ENCODE assay signal across 1 cellular context in genomic region chr13:25114220-25114619, GRCh38.
TF ChIP-seq lines count a peak whose summit lies in the region.

No MANE protein-coding gene starts in this region.

TF ChIP-seq in H1, 55 proteins besides CTCF, POLR2A, EP300 and RAD21:
- TF ChIP-seq TEAD4 (IDR thresholded peaks at IDR 0.05; ENCODE audit: low read depth, low read length) (no peak), SAP30 (IDR thresholded peaks at IDR 0.05; ENCODE audit: insufficient read depth, insufficient replicate concordance, low read length) (no peak), KDM1A (IDR thresholded peaks at IDR 0.05; ENCODE audit: borderline replicate concordance, low read length) (no peak), RFX5 (IDR thresholded peaks at IDR 0.05; ENCODE audit: borderline replicate concordance, low read depth, low read length) (no peak), SIN3A (conservative IDR thresholded peaks at IDR 0.05 in 1 of 2, IDR thresholded peaks at IDR 0.05 in 1 of 2; ENCODE audit: low read depth in 1 of 2, low read length in 2 of 2) (peak in 1 of 2 experiments; percentile 58; a peak in 1 of 4 replicates)
